Comparison of ENCODE assay signal across 1 cellular context in genomic region chr20:22574545-22575086, GRCh38.
TF ChIP-seq lines count a peak whose summit lies in the region.

No MANE protein-coding gene starts in this region.

TF ChIP-seq in HepG2, 621 proteins besides CTCF, POLR2A, EP300 and RAD21:
- TF ChIP-seq ZNF513 (CRISPR knock-in tag; conservative IDR thresholded peaks at IDR 0.05), result no peak
- TF ChIP-seq GPN1 (CRISPR knock-in tag; IDR thresholded peaks at IDR 0.05; ENCODE audit: borderline replicate concordance), result no peak
- no peak for TF ChIP-seq ZSCAN5A (CRISPR knock-in tag; IDR thresholded peaks at IDR 0.05; ENCODE audit: borderline replicate concordance)
- TF ChIP-seq CREM (IDR thresholded peaks at IDR 0.05), result 0 out of 2 replicates have a peak, but pooled peaks have one; percentile 8
- no peak for TF ChIP-seq CREM (CRISPR knock-in tag; IDR thresholded peaks at IDR 0.05)
- no peak for TF ChIP-seq KIAA2018 (CRISPR knock-in tag; IDR thresholded peaks at IDR 0.05; ENCODE audit: borderline replicate concordance)
- no peak for TF ChIP-seq FOXK1 (CRISPR knock-in tag; IDR thresholded peaks at IDR 0.05; ENCODE audit: borderline replicate concordance, low read depth)
- no peak for TF ChIP-seq SMAD9 (CRISPR knock-in tag; IDR thresholded peaks at IDR 0.05)
- TF ChIP-seq FOXP1 (IDR thresholded peaks at IDR 0.05), result no peak
- TF ChIP-seq FOXP1 (CRISPR knock-in tag; IDR thresholded peaks at IDR 0.05), result no peak
- TF ChIP-seq, protein P1, sequence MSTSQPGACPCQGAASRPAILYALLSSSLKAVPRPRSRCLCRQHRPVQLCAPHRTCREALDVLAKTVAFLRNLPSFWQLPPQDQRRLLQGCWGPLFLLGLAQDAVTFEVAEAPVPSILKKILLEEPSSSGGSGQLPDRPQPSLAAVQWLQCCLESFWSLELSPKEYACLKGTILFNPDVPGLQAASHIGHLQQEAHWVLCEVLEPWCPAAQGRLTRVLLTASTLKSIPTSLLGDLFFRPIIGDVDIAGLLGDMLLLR (CRISPR knock-in tag; IDR thresholded peaks at IDR 0.05), result no peak
- TF ChIP-seq SPEN (CRISPR knock-in tag; IDR thresholded peaks at IDR 0.05; ENCODE audit: low read depth), result no peak
- TF ChIP-seq, protein P2, sequence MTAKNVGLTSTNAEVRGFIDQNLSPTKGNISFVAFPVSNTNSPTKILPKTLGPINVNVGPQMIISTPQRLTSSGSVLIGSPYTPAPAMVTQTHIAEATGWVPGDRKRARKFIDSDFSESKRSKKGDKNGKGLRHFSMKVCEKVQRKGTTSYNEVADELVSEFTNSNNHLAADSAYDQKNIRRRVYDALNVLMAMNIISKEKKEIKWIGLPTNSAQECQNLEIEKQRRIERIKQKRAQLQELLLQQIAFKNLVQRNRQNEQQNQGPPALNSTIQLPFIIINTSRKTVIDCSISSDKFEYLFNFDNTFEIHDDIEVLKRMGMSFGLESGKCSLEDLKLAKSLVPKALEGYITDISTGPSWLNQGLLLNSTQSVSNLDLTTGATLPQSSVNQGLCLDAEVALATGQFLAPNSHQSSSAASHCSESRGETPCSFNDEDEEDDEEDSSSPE (CRISPR knock-in tag; IDR thresholded peaks at IDR 0.05), result no peak
- TF ChIP-seq ZNF556 (CRISPR knock-in tag; IDR thresholded peaks at IDR 0.05; ENCODE audit: borderline replicate concordance), result 0 out of 2 replicates have a peak, but pooled peaks have one; percentile 24
- no peak for TF ChIP-seq MEIS1 (CRISPR knock-in tag; IDR thresholded peaks at IDR 0.05; ENCODE audit: borderline replicate concordance)
- no peak for TF ChIP-seq ZNF580 (CRISPR knock-in tag; IDR thresholded peaks at IDR 0.05; ENCODE audit: borderline replicate concordance, low read depth)
- no peak for TF ChIP-seq MBD4 (IDR thresholded peaks at IDR 0.05; ENCODE audit: borderline replicate concordance, low read length)
- 0 out of 2 replicates have a peak, but pooled peaks have one; percentile 55 for TF ChIP-seq ZNF292 (CRISPR knock-in tag; IDR thresholded peaks at IDR 0.05; ENCODE audit: borderline replicate concordance, low read depth)
- TF ChIP-seq ZNF317 (CRISPR knock-in tag; IDR thresholded peaks at IDR 0.05), result 0 out of 2 replicates have a peak, but pooled peaks have one; percentile 9
- TF ChIP-seq SP140L (CRISPR knock-in tag; IDR thresholded peaks at IDR 0.05; ENCODE audit: borderline replicate concordance), result no peak
- no peak for TF ChIP-seq ZC3H13 (CRISPR knock-in tag; IDR thresholded peaks at IDR 0.05)
- TF ChIP-seq ZSCAN25 (CRISPR knock-in tag; IDR thresholded peaks at IDR 0.05), result peak; percentile 46; the same call in 1 of the 2 replicates
- peak; percentile 26; the same call in 1 of the 2 replicates for TF ChIP-seq STAG1 (CRISPR knock-in tag; IDR thresholded peaks at IDR 0.05)
- no peak for TF ChIP-seq CHD4 (IDR thresholded peaks at IDR 0.05; ENCODE audit: borderline replicate concordance, low read length)
- no peak for TF ChIP-seq ZKSCAN5 (CRISPR knock-in tag; IDR thresholded peaks at IDR 0.05)
- 0 out of 2 replicates have a peak, but pooled peaks have one; percentile 24 for TF ChIP-seq ZFP90 (CRISPR knock-in tag; IDR thresholded peaks at IDR 0.05; ENCODE audit: borderline replicate concordance)
- TF ChIP-seq, protein P3, sequence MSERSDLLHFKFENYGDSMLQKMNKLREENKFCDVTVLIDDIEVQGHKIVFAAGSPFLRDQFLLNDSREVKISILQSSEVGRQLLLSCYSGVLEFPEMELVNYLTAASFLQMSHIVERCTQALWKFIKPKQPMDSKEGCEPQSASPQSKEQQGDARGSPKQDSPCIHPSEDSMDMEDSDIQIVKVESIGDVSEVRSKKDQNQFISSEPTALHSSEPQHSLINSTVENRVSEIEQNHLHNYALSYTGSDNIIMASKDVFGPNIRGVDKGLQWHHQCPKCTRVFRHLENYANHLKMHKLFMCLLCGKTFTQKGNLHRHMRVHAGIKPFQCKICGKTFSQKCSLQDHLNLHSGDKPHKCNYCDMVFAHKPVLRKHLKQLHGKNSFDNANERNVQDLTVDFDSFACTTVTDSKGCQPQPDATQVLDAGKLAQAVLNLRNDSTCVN (CRISPR knock-in tag; IDR thresholded peaks at IDR 0.05; ENCODE audit: borderline replicate concordance), result no peak
- no peak for TF ChIP-seq ELF4 (CRISPR knock-in tag; IDR thresholded peaks at IDR 0.05; ENCODE audit: borderline replicate concordance)
- TF ChIP-seq ZNF652 (CRISPR knock-in tag; IDR thresholded peaks at IDR 0.05; ENCODE audit: borderline replicate concordance, low read depth), result peak; percentile 93
- no peak for TF ChIP-seq ZNF550 (CRISPR knock-in tag; IDR thresholded peaks at IDR 0.05; ENCODE audit: borderline replicate concordance)
- TF ChIP-seq ZNF263 (CRISPR knock-in tag; IDR thresholded peaks at IDR 0.05), result no peak
- no peak for TF ChIP-seq SIX4 (CRISPR knock-in tag; IDR thresholded peaks at IDR 0.05)
- peak; percentile 24; the same call in 1 of the 2 replicates for TF ChIP-seq ZNF326 (CRISPR knock-in tag; IDR thresholded peaks at IDR 0.05; ENCODE audit: borderline replicate concordance)
- TF ChIP-seq NRL (CRISPR knock-in tag; IDR thresholded peaks at IDR 0.05; ENCODE audit: borderline replicate concordance), result no peak
- TF ChIP-seq, protein P4, sequence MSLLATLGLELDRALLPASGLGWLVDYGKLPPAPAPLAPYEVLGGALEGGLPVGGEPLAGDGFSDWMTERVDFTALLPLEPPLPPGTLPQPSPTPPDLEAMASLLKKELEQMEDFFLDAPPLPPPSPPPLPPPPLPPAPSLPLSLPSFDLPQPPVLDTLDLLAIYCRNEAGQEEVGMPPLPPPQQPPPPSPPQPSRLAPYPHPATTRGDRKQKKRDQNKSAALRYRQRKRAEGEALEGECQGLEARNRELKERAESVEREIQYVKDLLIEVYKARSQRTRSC (CRISPR knock-in tag; IDR thresholded peaks at IDR 0.05; ENCODE audit: low read depth), result no peak
- peak; percentile 15; the same call in 1 of the 2 replicates for TF ChIP-seq ZBTB21 (CRISPR knock-in tag; IDR thresholded peaks at IDR 0.05)
- TF ChIP-seq, protein P5, sequence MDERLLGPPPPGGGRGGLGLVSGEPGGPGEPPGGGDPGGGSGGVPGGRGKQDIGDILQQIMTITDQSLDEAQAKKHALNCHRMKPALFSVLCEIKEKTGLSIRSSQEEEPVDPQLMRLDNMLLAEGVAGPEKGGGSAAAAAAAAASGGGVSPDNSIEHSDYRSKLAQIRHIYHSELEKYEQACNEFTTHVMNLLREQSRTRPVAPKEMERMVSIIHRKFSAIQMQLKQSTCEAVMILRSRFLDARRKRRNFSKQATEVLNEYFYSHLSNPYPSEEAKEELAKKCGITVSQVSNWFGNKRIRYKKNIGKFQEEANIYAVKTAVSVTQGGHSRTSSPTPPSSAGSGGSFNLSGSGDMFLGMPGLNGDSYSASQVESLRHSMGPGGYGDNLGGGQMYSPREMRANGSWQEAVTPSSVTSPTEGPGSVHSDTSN (CRISPR knock-in tag; IDR thresholded peaks at IDR 0.05), result no peak
- TF ChIP-seq ZFP37 (CRISPR knock-in tag; IDR thresholded peaks at IDR 0.05; ENCODE audit: borderline replicate concordance), result 0 out of 2 replicates have a peak, but pooled peaks have one; percentile 35
- no peak for TF ChIP-seq GABPB1 (CRISPR knock-in tag; IDR thresholded peaks at IDR 0.05)
- no peak for TF ChIP-seq ZBTB7B (CRISPR knock-in tag; IDR thresholded peaks at IDR 0.05)
- 0 out of 2 replicates have a peak, but pooled peaks have one; percentile 22 for TF ChIP-seq ARNTL (CRISPR knock-in tag; IDR thresholded peaks at IDR 0.05)
- no peak for TF ChIP-seq ZNF574 (CRISPR knock-in tag; IDR thresholded peaks at IDR 0.05)
- no peak for TF ChIP-seq SMYD3 (CRISPR knock-in tag; IDR thresholded peaks at IDR 0.05)
- TF ChIP-seq ARHGAP35 (CRISPR knock-in tag; IDR thresholded peaks at IDR 0.05; ENCODE audit: borderline replicate concordance), result no peak
TF ChIP-seq in HepG2: peak in this region for 12.
